11 cellular contexts compared by ENCODE assay signal in the genomic region with DNA sequence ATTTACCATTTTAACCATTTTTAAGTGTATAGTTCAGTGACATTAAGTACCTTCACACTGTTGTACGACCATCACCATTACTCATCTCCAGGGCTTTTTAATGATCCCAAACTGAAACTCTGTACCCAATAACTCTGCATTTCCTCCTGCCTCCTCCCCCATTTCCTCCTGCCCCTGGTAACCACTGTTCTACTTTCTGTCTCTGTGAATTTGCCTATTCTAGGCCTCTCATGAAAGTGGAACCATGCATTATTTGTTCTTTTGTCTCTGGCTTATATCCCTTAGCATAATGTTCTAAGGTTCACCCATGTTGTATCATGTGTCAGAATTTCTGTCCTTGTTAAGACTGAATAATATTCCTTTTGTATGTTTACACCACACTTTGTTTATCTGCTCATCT.
A peak's percentile ranks its signal among the peaks of the same experiment; 100 is the strongest.
DNase-seq lines count a peak whose midpoint lies in the region; ATAC-seq and TF ChIP-seq lines count a peak whose summit lies in the region.
"Had no signal": no experiment of that assay in that cellular context is flagged by ENCODE, and none has a peak within 500 bp of the region (broad histone marks: within the 10 kb centered on the region; RNA-seq: fewer than 3 reads in every experiment).

No MANE protein-coding gene starts in this region.

- H3K9me3 ChIP-seq in HEK293 (ENCODE audit: control insufficient read depth, insufficient read depth, low read depth, low read length): no peaks in the 10 kb centered on the region
- H3K9me3 ChIP-seq in trophoblast cell (ENCODE audit: insufficient read depth, low read depth, low read length): no peaks in the 10 kb centered on the region

- H2BK5ac ChIP-seq in trophoblast cell (ENCODE audit: low read depth, low read length, poor library complexity): peak overlapping the region; percentile 11

- peaks cover 14% of the 10 kb centered on the region for H3K4me1 Mint-ChIP-seq in activated T-cell treated with anti-CD3 and anti-CD28 coated beads, Interleukin-2, amount 50 U/mL, for 24 hours (ENCODE audit: low read depth)

- no CpG with 5 or more reads among the region's 1 CpG for WGBS in trophoblast cell (ENCODE audit: extremely low coverage, insufficient coverage, insufficient read length)

- H3K9ac ChIP-seq in trophoblast cell (ENCODE audit: low read length): no peak overlapping the region

- H3K4ac ChIP-seq in trophoblast cell (ENCODE audit: low read depth, low read length): no peak overlapping the region

- H3K79me1 ChIP-seq in trophoblast cell (ENCODE audit: low read length): peaks cover 11% of the 10 kb centered on the region

- H3K9me3 Mint-ChIP-seq in activated T-cell treated with anti-CD3 and anti-CD28 coated beads, Interleukin-2, amount 50 U/mL, for 24 hours: no peaks in the 10 kb centered on the region

- no peak overlapping the region for H3K4me3 Mint-ChIP-seq in activated T-cell treated with anti-CD3 and anti-CD28 coated beads, Interleukin-2, amount 50 U/mL, for 24 hours

- no peak overlapping the region for H2AK5ac ChIP-seq in trophoblast cell (ENCODE audit: low read length)

- H3K27me3 ChIP-seq in trophoblast cell (ENCODE audit: insufficient read depth, low read length): no peaks in the 10 kb centered on the region

- H4K8ac ChIP-seq in trophoblast cell (ENCODE audit: low read depth, low read length): no peak overlapping the region

- H3K36me3 ChIP-seq in HEK293 (ENCODE audit: control insufficient read depth in 2 of 2, insufficient read depth in 1 of 2, low read length in 2 of 2) (no peaks in the 10 kb centered on the region), trophoblast cell (ENCODE audit: control insufficient read depth in 1 of 2, insufficient read depth in 2 of 2, low read length in 2 of 2) (no peaks in the 10 kb centered on the region)

- H3K4me3 ChIP-seq in HEK293 (ENCODE audit: low read depth, low read length) (no peak overlapping the region), trophoblast cell (ENCODE audit: low read depth, low read length) (no peak overlapping the region)

- H3K27ac Mint-ChIP-seq in activated T-cell treated with anti-CD3 and anti-CD28 coated beads, Interleukin-2, amount 50 U/mL, for 24 hours: peak overlapping the region; percentile 28

- peak; percentile 90 for ATAC-seq in HG03442 (IDR thresholded peaks at IDR 0.05; ENCODE audit: unreplicated experiment)

- no peak overlapping the region for H3K27ac ChIP-seq in HEK293 (ENCODE audit: extremely low read depth, low read depth, low read length)
- peak overlapping the region; percentile 64 for H3K27ac ChIP-seq in trophoblast cell (ENCODE audit: low read depth, low read length)

- POLR2A ChIA-PET in HEK293 (lab: Yijun Ruan, JAX): no interaction called here

- H2BK12ac ChIP-seq in trophoblast cell (ENCODE audit: low read length): peak overlapping the region; percentile 44

- DNase-seq in activated T-cell treated with anti-CD3 and anti-CD28 coated beads, Interleukin-2, amount 50 U/mL, for 24 hours: no peak
- no peak for DNase-seq in activated T-cell treated with anti-CD3 and anti-CD28 coated beads for 4 hours
- no peak for DNase-seq in trophoblast cell
- DNase-seq in COLO829 (ENCODE audit: low spot score): no peak
- no peak for DNase-seq in GM10266 (ENCODE audit: extremely low spot score)
- no peak for DNase-seq in NCI-H526 treated with DMSO at 0.1 percent for 48 hours (lab: John Stamatoyannopoulos, UW)
- DNase-seq: activated CD4-positive, CD25-positive, alpha-beta regulatory T cell; amygdala; kidney glomerular epithelial cell had no signal

- H3K4me2 ChIP-seq in trophoblast cell (ENCODE audit: low read length): no peak overlapping the region

- no peak overlapping the region for H3K23ac ChIP-seq in trophoblast cell (ENCODE audit: low read length)

- H3K4me1 ChIP-seq in HEK293 (ENCODE audit: control insufficient read depth, insufficient read depth, low read length): no peaks in the 10 kb centered on the region; the same call in 1 of the 2 replicates
- H3K4me1 ChIP-seq in trophoblast cell (ENCODE audit: control insufficient read depth in 1 of 2, insufficient read depth in 2 of 2, low read length in 2 of 2): peaks cover 5 to 17% of the 10 kb centered on the region in 2 experiments

- TF ChIP-seq CTCF in HEK293 (tag by site-specific recombination; IDR thresholded peaks at IDR 0.05): no peak
- no peak for TF ChIP-seq CTCF in GM10266 (IDR thresholded peaks at IDR 0.05; ENCODE audit: control insufficient read depth, insufficient read depth, low read depth, missing control alignments)

- H3K18ac ChIP-seq in trophoblast cell (ENCODE audit: low read length): no peak overlapping the region

- H2BK120ac ChIP-seq in trophoblast cell (ENCODE audit: insufficient read depth, low read length, poor library complexity): peak overlapping the region; percentile 39

- H4K12ac ChIP-seq in trophoblast cell (ENCODE audit: low read depth, low read length): no peak overlapping the region

- CTCF ChIA-PET in HEK293 (lab: Yijun Ruan, JAX): no interaction called here

- H3K79me2 ChIP-seq in trophoblast cell (ENCODE audit: control insufficient read depth, insufficient read depth, low read length, poor library complexity): no peaks in the 10 kb centered on the region

- peak overlapping the region; percentile 71 for H4K91ac ChIP-seq in trophoblast cell (ENCODE audit: low read depth, low read length)

- H3K27me3 Mint-ChIP-seq in activated T-cell treated with anti-CD3 and anti-CD28 coated beads, Interleukin-2, amount 50 U/mL, for 24 hours: no peaks in the 10 kb centered on the region

- H3K36me3 Mint-ChIP-seq in activated T-cell treated with anti-CD3 and anti-CD28 coated beads, Interleukin-2, amount 50 U/mL, for 24 hours (ENCODE audit: low read depth): no peaks in the 10 kb centered on the region

- peak overlapping the region; percentile 18 for H3K14ac ChIP-seq in trophoblast cell (ENCODE audit: low read length)

- H2AFZ ChIP-seq in trophoblast cell (ENCODE audit: insufficient read depth, low read length, poor library complexity): no peak overlapping the region

TF ChIP-seq in HEK293, 187 proteins besides CTCF, POLR2A, EP300 and RAD21:
- TF ChIP-seq ZNF350 (tag by site-specific recombination; IDR thresholded peaks at IDR 0.05) (no peak), GLI2 (tag by site-specific recombination; IDR thresholded peaks at IDR 0.05; ENCODE audit: borderline replicate concordance, low read depth) (no peak), ZNF146 (tag by site-specific recombination; IDR thresholded peaks at IDR 0.05) (peak; percentile 35; the same call in 1 of the 2 replicates), ZBTB48 (tag by site-specific recombination; IDR thresholded peaks at IDR 0.05) (no peak), ZNF266 (tag by site-specific recombination; IDR thresholded peaks at IDR 0.05; ENCODE audit: low read depth) (no peak), TRIM28 (IDR thresholded peaks at IDR 0.05; ENCODE audit: borderline replicate concordance, low read length) (0 out of 2 replicates have a peak, but pooled peaks have one; percentile 21), ZSCAN16 (tag by site-specific recombination; IDR thresholded peaks at IDR 0.05) (no peak)
- TF ChIP-seq, protein P1, sequence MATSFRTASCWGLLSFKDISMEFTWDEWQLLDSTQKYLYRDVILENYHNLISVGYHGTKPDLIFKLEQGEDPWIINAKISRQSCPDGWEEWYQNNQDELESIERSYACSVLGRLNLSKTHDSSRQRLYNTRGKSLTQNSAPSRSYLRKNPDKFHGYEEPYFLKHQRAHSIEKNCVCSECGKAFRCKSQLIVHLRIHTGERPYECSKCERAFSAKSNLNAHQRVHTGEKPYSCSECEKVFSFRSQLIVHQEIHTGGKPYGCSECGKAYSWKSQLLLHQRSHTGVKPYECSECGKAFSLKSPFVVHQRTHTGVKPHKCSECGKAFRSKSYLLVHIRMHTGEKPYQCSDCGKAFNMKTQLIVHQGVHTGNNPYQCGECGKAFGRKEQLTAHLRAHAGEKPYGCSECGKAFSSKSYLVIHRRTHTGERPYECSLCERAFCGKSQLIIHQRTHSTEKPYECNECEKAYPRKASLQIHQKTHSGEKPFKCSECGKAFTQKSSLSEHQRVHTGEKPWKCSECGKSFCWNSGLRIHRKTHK (tag by site-specific recombination; IDR thresholded peaks at IDR 0.05): no peak
- TF ChIP-seq, protein P2, sequence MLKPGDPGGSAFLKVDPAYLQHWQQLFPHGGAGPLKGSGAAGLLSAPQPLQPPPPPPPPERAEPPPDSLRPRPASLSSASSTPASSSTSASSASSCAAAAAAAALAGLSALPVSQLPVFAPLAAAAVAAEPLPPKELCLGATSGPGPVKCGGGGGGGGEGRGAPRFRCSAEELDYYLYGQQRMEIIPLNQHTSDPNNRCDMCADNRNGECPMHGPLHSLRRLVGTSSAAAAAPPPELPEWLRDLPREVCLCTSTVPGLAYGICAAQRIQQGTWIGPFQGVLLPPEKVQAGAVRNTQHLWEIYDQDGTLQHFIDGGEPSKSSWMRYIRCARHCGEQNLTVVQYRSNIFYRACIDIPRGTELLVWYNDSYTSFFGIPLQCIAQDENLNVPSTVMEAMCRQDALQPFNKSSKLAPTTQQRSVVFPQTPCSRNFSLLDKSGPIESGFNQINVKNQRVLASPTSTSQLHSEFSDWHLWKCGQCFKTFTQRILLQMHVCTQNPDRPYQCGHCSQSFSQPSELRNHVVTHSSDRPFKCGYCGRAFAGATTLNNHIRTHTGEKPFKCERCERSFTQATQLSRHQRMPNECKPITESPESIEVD (tag by site-specific recombination; IDR thresholded peaks at IDR 0.05): no peak
